1 cellular context compared by ENCODE assay signal in the genomic region with DNA sequence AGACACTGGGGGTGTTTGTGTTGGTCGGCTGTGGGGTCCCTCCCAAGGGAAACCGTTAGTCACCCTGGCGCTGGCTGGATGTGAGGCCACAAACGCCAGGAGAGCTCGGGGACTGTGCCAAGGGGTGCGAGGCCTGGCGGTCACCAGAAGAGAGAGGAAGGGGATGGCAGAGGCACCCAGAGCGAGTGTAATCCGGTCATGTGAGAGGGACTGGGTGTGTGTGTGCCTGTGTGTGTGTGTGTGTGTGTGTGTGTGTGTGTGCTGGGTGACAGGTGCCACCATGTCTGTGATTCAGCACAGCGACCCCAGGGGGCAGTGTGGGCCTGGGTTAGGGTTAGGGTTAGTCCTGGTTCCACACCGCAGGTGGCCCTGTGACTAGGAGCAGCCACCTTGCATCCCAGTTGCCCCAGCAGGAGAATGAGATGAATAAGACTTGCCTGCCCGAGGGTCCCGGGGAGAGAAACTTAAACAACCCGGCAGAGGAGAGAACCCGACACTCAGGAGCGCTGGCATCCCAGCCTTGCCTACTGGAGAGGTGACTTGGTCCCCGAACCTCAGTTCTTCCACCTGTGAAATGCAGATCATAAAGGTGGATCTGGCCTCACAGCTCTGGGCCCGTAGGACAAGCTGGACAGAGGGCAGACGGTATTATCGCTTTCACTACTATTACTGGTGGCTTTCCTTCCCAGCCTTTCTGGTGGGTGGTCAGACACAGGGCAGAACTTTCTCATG.
A peak's percentile ranks its signal among the peaks of the same experiment; 100 is the strongest.
TF ChIP-seq lines count a peak whose summit lies in the region.

No MANE protein-coding gene starts in this region.

TF ChIP-seq in HepG2, 621 proteins besides CTCF, POLR2A, EP300 and RAD21 (continued from another document and continues in another):
- no peak for TF ChIP-seq U2AF2 (IDR thresholded peaks at IDR 0.05; ENCODE audit: low read depth, low read length)
- no peak for TF ChIP-seq NFRKB (IDR thresholded peaks at IDR 0.05)
- no peak for TF ChIP-seq MIXL1 (CRISPR knock-in tag; IDR thresholded peaks at IDR 0.05)
- no peak for TF ChIP-seq RELA (CRISPR knock-in tag; IDR thresholded peaks at IDR 0.05)
- no peak for TF ChIP-seq SSRP1 (CRISPR knock-in tag; IDR thresholded peaks at IDR 0.05)
- no peak for TF ChIP-seq MAFG (CRISPR knock-in tag; IDR thresholded peaks at IDR 0.05)
- no peak for TF ChIP-seq FOXC1 (CRISPR knock-in tag; IDR thresholded peaks at IDR 0.05; ENCODE audit: borderline replicate concordance)
- no peak; the same call in 1 of the 2 replicates for TF ChIP-seq JDP2 (CRISPR knock-in tag; IDR thresholded peaks at IDR 0.05; ENCODE audit: borderline replicate concordance)
- TF ChIP-seq THYN1 (CRISPR knock-in tag; IDR thresholded peaks at IDR 0.05; ENCODE audit: borderline replicate concordance, low read depth), result no peak
- no peak for TF ChIP-seq ZNF652 (CRISPR knock-in tag; IDR thresholded peaks at IDR 0.05; ENCODE audit: borderline replicate concordance, low read depth)
- TF ChIP-seq EEA1 (CRISPR knock-in tag; IDR thresholded peaks at IDR 0.05; ENCODE audit: borderline replicate concordance), result no peak
- TF ChIP-seq FOXO4 (CRISPR knock-in tag; conservative IDR thresholded peaks at IDR 0.05), result no peak
- TF ChIP-seq ATM (IDR thresholded peaks at IDR 0.05; ENCODE audit: borderline replicate concordance), result no peak
- TF ChIP-seq HDAC1 (CRISPR knock-in tag; IDR thresholded peaks at IDR 0.05), result peak; percentile 22; the same call in 1 of the 2 replicates
- no peak for TF ChIP-seq ZNF577 (CRISPR knock-in tag; IDR thresholded peaks at IDR 0.05; ENCODE audit: borderline replicate concordance, low read depth)
- TF ChIP-seq BRCA1 (CRISPR knock-in tag; IDR thresholded peaks at IDR 0.05), result no peak
- TF ChIP-seq, protein P1, sequence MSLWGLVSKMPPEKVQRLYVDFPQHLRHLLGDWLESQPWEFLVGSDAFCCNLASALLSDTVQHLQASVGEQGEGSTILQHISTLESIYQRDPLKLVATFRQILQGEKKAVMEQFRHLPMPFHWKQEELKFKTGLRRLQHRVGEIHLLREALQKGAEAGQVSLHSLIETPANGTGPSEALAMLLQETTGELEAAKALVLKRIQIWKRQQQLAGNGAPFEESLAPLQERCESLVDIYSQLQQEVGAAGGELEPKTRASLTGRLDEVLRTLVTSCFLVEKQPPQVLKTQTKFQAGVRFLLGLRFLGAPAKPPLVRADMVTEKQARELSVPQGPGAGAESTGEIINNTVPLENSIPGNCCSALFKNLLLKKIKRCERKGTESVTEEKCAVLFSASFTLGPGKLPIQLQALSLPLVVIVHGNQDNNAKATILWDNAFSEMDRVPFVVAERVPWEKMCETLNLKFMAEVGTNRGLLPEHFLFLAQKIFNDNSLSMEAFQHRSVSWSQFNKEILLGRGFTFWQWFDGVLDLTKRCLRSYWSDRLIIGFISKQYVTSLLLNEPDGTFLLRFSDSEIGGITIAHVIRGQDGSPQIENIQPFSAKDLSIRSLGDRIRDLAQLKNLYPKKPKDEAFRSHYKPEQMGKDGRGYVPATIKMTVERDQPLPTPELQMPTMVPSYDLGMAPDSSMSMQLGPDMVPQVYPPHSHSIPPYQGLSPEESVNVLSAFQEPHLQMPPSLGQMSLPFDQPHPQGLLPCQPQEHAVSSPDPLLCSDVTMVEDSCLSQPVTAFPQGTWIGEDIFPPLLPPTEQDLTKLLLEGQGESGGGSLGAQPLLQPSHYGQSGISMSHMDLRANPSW (CRISPR knock-in tag; IDR thresholded peaks at IDR 0.05; ENCODE audit: borderline replicate concordance), result no peak
- TF ChIP-seq ZNF646 (CRISPR knock-in tag; IDR thresholded peaks at IDR 0.05), result peak; percentile 97
- no peak for TF ChIP-seq ZNF800 (CRISPR knock-in tag; IDR thresholded peaks at IDR 0.05)
- peak; percentile 77; the same call in 1 of the 2 replicates for TF ChIP-seq HNRNPL (IDR thresholded peaks at IDR 0.05; ENCODE audit: low read depth, low read length)
- TF ChIP-seq, protein P2, sequence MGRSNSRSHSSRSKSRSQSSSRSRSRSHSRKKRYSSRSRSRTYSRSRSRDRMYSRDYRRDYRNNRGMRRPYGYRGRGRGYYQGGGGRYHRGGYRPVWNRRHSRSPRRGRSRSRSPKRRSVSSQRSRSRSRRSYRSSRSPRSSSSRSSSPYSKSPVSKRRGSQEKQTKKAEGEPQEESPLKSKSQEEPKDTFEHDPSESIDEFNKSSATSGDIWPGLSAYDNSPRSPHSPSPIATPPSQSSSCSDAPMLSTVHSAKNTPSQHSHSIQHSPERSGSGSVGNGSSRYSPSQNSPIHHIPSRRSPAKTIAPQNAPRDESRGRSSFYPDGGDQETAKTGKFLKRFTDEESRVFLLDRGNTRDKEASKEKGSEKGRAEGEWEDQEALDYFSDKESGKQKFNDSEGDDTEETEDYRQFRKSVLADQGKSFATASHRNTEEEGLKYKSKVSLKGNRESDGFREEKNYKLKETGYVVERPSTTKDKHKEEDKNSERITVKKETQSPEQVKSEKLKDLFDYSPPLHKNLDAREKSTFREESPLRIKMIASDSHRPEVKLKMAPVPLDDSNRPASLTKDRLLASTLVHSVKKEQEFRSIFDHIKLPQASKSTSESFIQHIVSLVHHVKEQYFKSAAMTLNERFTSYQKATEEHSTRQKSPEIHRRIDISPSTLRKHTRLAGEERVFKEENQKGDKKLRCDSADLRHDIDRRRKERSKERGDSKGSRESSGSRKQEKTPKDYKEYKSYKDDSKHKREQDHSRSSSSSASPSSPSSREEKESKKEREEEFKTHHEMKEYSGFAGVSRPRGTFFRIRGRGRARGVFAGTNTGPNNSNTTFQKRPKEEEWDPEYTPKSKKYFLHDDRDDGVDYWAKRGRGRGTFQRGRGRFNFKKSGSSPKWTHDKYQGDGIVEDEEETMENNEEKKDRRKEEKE (IDR thresholded peaks at IDR 0.05), result no peak
- TF ChIP-seq ZNF282 (IDR thresholded peaks at IDR 0.05; ENCODE audit: partially characterized antibody), result no peak
- TF ChIP-seq ZNF460 (CRISPR knock-in tag; IDR thresholded peaks at IDR 0.05; ENCODE audit: borderline replicate concordance), result no peak
- TF ChIP-seq ELF4 (CRISPR knock-in tag; IDR thresholded peaks at IDR 0.05; ENCODE audit: borderline replicate concordance), result no peak
- no peak for TF ChIP-seq MZF1 (CRISPR knock-in tag; IDR thresholded peaks at IDR 0.05; ENCODE audit: borderline replicate concordance)
- TF ChIP-seq ZNF7 (CRISPR knock-in tag; IDR thresholded peaks at IDR 0.05), result no peak
- no peak for TF ChIP-seq ZNF598 (CRISPR knock-in tag; IDR thresholded peaks at IDR 0.05; ENCODE audit: borderline replicate concordance)
- no peak for TF ChIP-seq MBNL3 (CRISPR knock-in tag; conservative IDR thresholded peaks at IDR 0.05)
- TF ChIP-seq, protein P3, sequence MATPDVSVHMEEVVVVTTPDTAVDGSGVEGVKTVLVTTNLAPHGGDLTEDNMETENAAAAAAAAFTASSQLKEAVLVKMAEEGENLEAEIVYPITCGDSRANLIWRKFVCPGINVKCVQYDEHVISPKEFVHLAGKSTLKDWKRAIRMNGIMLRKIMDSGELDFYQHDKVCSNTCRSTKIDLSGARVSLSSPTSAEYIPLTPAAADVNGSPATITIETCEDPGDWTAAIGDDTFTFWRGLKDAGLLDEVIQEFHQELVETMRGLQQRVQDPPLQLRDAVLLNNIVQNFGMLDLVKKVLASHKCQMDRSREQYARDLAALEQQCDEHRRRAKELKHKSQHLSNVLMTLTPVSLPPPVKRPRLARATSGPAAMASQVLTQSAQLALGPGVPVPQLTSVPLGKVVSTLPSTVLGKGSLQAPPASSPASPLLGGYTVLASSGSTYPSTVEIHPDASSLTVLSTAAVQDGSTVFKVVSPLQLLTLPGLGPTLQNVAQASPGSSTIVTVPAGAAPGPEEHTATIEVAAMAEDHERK (CRISPR knock-in tag; IDR thresholded peaks at IDR 0.05; ENCODE audit: low read depth), result no peak
- TF ChIP-seq POLR2AphosphoS2 (IDR thresholded peaks at IDR 0.05; ENCODE audit: low read depth, low read length), result no peak
- TF ChIP-seq ZNF546 (CRISPR knock-in tag; conservative IDR thresholded peaks at IDR 0.05), result no peak
- TF ChIP-seq ZBTB3 (CRISPR knock-in tag; IDR thresholded peaks at IDR 0.05; ENCODE audit: borderline replicate concordance, low read depth), result no peak
- no peak for TF ChIP-seq HNF4G (IDR thresholded peaks at IDR 0.05; ENCODE audit: borderline replicate concordance, low read depth, low read length)
- TF ChIP-seq HNF4G (CRISPR knock-in tag; IDR thresholded peaks at IDR 0.05; ENCODE audit: borderline replicate concordance, low read depth), result no peak; the same call in 1 of the 2 replicates
- TF ChIP-seq, protein P4, sequence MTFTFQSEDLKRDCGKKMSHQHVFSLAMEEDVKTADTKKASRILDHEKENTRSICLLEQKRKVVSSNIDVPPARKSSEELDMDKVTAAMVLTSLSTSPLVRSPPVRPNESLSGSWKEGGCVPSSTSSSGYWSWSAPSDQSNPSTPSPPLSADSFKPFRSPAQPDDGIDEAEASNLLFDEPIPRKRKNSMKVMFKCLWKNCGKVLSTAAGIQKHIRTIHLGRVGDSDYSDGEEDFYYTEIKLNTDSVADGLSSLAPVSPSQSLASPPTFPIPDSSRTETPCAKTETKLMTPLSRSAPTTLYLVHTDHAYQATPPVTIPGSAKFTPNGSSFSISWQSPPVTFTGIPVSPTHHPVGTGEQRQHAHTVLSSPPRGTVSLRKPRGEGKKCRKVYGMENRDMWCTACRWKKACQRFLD (CRISPR knock-in tag; IDR thresholded peaks at IDR 0.05; ENCODE audit: borderline replicate concordance), result 0 out of 2 replicates have a peak, but pooled peaks have one; percentile 27
- TF ChIP-seq REPIN1 (CRISPR knock-in tag; IDR thresholded peaks at IDR 0.05; ENCODE audit: borderline replicate concordance, low read depth), result no peak
- no peak for TF ChIP-seq PBX2 (CRISPR knock-in tag; IDR thresholded peaks at IDR 0.05)
- TF ChIP-seq ZNF350 (CRISPR knock-in tag; IDR thresholded peaks at IDR 0.05; ENCODE audit: borderline replicate concordance, low read depth), result peak; percentile 62; the same call in 1 of the 2 replicates
- no peak for TF ChIP-seq U2AF1 (optimal IDR thresholded peaks at IDR 0.05; ENCODE audit: low read depth, low read length)
